1 cellular context compared by ENCODE assay signal in the genomic region with DNA sequence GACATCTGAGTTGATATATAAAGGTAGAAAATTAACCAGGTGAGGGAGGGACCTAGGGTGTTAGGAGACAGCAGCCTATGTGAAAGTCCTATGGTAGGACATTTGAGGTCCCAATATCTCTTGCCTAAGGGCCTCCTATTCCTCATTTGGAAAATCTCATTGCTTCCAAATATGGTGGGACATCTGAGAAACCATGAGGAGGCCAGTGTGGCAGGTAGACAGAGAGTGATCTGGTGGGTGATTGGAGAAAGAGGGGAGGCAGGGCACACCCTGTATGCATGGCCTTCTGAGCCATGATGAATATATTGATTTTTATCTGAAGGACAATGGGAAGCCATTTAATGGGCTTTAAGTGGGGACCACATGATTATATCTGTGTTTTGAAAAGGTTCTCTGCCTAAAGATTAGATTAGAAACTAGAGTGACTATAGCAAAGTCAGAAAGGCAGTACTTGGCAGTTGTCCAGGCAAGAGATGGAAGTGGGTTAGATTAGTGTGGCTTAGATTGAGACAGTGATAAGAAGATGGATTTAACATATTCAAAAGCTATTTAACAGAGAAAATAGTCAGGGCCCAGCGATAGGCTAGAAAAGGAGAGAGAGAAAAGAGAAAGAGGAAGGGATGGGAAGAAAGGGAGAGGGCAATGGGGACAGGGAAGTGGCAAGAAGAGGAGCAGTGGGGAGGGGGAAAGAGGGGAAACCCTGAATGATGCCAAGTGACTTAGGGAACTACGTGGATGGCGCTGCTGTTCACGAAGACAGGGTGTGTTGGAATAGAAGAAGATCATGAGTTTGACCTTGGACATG.
TF ChIP-seq lines count a peak whose summit lies in the region.

No MANE protein-coding gene starts in this region.

TF ChIP-seq in SK-N-SH treated with all-trans-retinoic acid at 6 μM for 48 hours, 23 proteins besides CTCF, POLR2A, EP300 and RAD21 (continued from another document):
- TF ChIP-seq, protein P1, sequence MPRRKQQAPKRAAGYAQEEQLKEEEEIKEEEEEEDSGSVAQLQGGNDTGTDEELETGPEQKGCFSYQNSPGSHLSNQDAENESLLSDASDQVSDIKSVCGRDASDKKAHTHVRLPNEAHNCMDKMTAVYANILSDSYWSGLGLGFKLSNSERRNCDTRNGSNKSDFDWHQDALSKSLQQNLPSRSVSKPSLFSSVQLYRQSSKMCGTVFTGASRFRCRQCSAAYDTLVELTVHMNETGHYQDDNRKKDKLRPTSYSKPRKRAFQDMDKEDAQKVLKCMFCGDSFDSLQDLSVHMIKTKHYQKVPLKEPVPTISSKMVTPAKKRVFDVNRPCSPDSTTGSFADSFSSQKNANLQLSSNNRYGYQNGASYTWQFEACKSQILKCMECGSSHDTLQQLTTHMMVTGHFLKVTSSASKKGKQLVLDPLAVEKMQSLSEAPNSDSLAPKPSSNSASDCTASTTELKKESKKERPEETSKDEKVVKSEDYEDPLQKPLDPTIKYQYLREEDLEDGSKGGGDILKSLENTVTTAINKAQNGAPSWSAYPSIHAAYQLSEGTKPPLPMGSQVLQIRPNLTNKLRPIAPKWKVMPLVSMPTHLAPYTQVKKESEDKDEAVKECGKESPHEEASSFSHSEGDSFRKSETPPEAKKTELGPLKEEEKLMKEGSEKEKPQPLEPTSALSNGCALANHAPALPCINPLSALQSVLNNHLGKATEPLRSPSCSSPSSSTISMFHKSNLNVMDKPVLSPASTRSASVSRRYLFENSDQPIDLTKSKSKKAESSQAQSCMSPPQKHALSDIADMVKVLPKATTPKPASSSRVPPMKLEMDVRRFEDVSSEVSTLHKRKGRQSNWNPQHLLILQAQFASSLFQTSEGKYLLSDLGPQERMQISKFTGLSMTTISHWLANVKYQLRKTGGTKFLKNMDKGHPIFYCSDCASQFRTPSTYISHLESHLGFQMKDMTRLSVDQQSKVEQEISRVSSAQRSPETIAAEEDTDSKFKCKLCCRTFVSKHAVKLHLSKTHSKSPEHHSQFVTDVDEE (CRISPR knock-in tag; IDR thresholded peaks at IDR 0.05): peak; percentile 14; the same call in 1 of the 2 replicates
- TF ChIP-seq ISL1 (CRISPR knock-in tag; IDR thresholded peaks at IDR 0.05) (no peak), RARB (CRISPR knock-in tag; IDR thresholded peaks at IDR 0.05) (no peak), TCF4 (CRISPR knock-in tag; IDR thresholded peaks at IDR 0.05; ENCODE audit: borderline replicate concordance) (peak; percentile 57; the same call in 1 of the 2 replicates)
